19 cellular contexts compared by ENCODE assay signal in genomic region chr9:93257808-93258331, GRCh38.
DNase-seq lines count a peak whose midpoint lies in the region; ATAC-seq, FAIRE-seq and TF ChIP-seq lines count a peak whose summit lies in the region.
"Had no signal": no experiment of that assay in that cellular context is flagged by ENCODE, and none has a peak within 500 bp of the region (broad histone marks: within the 10 kb centered on the region; RNA-seq: fewer than 3 reads in every experiment).

No MANE protein-coding gene starts in this region.

- no peak overlapping the region for H3K27ac ChIP-seq in Peyer's patch
- no peak overlapping the region for H3K27ac ChIP-seq in kidney (ENCODE audit: low read depth in 2 of 2, low read length in 2 of 2)
- H3K27ac ChIP-seq: ascending aorta, coronary artery had no signal

- intact Hi-C loops in kidney (cut with DNase I), result no loop called here
- intact Hi-C loops in activated CD8-positive, alpha-beta T cell treated with anti-CD3 and anti-CD28 coated beads for 36 hours (cut with micrococcal nuclease), result no loop called here

- POLR2A ChIA-PET in activated CD8-positive, alpha-beta T cell treated with anti-CD3 and anti-CD28 coated beads for 36 hours (lab: Charles Lee), result no interaction called here

- no peaks in the 10 kb centered on the region for H3K9me3 ChIP-seq in Peyer's patch
- H3K9me3 ChIP-seq in kidney (ENCODE audit: control insufficient read depth in 1 of 2, low read length in 2 of 2), result no peaks in the 10 kb centered on the region
- H3K9me3 ChIP-seq: ascending aorta had no signal

- H3K4me3 ChIP-seq in Peyer's patch, result no peak overlapping the region
- no peak overlapping the region for H3K4me3 ChIP-seq in kidney (ENCODE audit: low read length in 2 of 2)
- H3K4me3 ChIP-seq: ascending aorta, coronary artery, GM23338, lung had no signal

- ATAC-seq in activated CD8-positive, alpha-beta T cell treated with anti-CD3 and anti-CD28 coated beads for 36 hours, result no peak
- ATAC-seq: activated T-helper 17 cell treated with anti-CD3 and anti-CD28 coated beads, Interleukin-2, amount 50 U/mL, for 72 hours; GM23338; naive thymus-derived CD8-positive, alpha-beta T cell had no signal

- TF ChIP-seq CTCF in Peyer's patch (IDR thresholded peaks at IDR 0.05) (no peak), kidney (IDR thresholded peaks at IDR 0.05; ENCODE audit: borderline replicate concordance, extremely low read depth, insufficient read depth) (no peak)
- TF ChIP-seq CTCF in activated CD8-positive, alpha-beta T cell treated with anti-CD3 and anti-CD28 coated beads for 36 hours (IDR thresholded peaks at IDR 0.05), result no peak

- peak; percentile 10 to 13 for DNase-seq in activated T-cell treated with anti-CD3 and anti-CD28 coated beads, Interleukin-2, amount 50 U/mL, for 48 hours
- no peak for DNase-seq in activated T-cell treated with anti-CD3 and anti-CD28 coated beads for 4 hours
- peak in 2 of 3 donors; percentile 12 to 32 for DNase-seq in Peyer's patch
- DNase-seq in kidney, result peak; percentile 47
- peak; percentile 14 for DNase-seq in stimulated activated CD8-positive, alpha-beta memory T cell treated with anti-CD3 and anti-CD28 coated beads, Interleukin-4, amount 100 ng/mL, for 48 hours
- DNase-seq in activated CD8-positive, alpha-beta T cell treated with anti-CD3 and anti-CD28 coated beads for 36 hours, result no peak
- no peak for DNase-seq in stimulated activated naive CD4-positive, alpha-beta T cell treated with Interleukin-2 at 50 U/mL for 16 hours (lab: John Stamatoyannopoulos, UW)
- DNase-seq in stimulated activated CD4-positive, alpha-beta T cell treated with anti-CD3 and anti-CD28 coated beads, Interleukin-4, amount 100 ng/mL, for 4 hours, result no peak
- DNase-seq: activated CD4-positive, alpha-beta T cell treated with anti-CD3 and anti-CD28 coated beads, Interleukin-2, amount 10 ng/mL, durations not matched to agents 24 days and 14 days; GDM1; NCI-H2227 treated with DMSO at 0.1 percent for 48 hours had no signal

- no peaks in the 10 kb centered on the region for H3K4me1 Mint-ChIP-seq in activated CD8-positive, alpha-beta T cell treated with anti-CD3 and anti-CD28 coated beads for 36 hours (ENCODE audit: low read depth)
- H3K4me1 Mint-ChIP-seq: activated CD4-positive, alpha-beta T cell treated with anti-CD3 and anti-CD28 coated beads, Interleukin-2, amount 10 ng/mL, durations not matched to agents 24 days and 14 days; activated T-helper 17 cell treated with anti-CD3 and anti-CD28 coated beads, Interleukin-2, amount 50 U/mL, for 72 hours; naive thymus-derived CD8-positive, alpha-beta T cell had no signal

- H3K27me3 ChIP-seq in Peyer's patch, result no peaks in the 10 kb centered on the region
- H3K27me3 ChIP-seq: ascending aorta had no signal

- H3K27ac Mint-ChIP-seq in activated CD8-positive, alpha-beta T cell treated with anti-CD3 and anti-CD28 coated beads for 36 hours, result no peak overlapping the region
- H3K27ac Mint-ChIP-seq: activated CD4-positive, alpha-beta T cell treated with anti-CD3 and anti-CD28 coated beads, Interleukin-2, amount 10 ng/mL, durations not matched to agents 24 days and 14 days; activated T-helper 17 cell treated with anti-CD3 and anti-CD28 coated beads, Interleukin-2, amount 50 U/mL, for 72 hours; GM23338; T-helper 2 cell treated with Interferon-gamma antibody and Interleukin-4, amounts not matched to agents 5 μg/mL and 100 μg/mL, for 36 hours had no signal

- CTCF ChIA-PET in activated CD8-positive, alpha-beta T cell treated with anti-CD3 and anti-CD28 coated beads for 36 hours (lab: Charles Lee), result no interaction called here

- no peaks in the 10 kb centered on the region for H3K9me3 Mint-ChIP-seq in activated CD8-positive, alpha-beta T cell treated with anti-CD3 and anti-CD28 coated beads for 36 hours
- H3K9me3 Mint-ChIP-seq: activated CD4-positive, alpha-beta T cell treated with anti-CD3 and anti-CD28 coated beads, Interleukin-2, amount 10 ng/mL, durations not matched to agents 24 days and 14 days; activated T-helper 17 cell treated with anti-CD3 and anti-CD28 coated beads, Interleukin-2, amount 50 U/mL, for 72 hours; GM23338; naive thymus-derived CD8-positive, alpha-beta T cell; T-helper 2 cell treated with Interferon-gamma antibody and Interleukin-4, amounts not matched to agents 5 μg/mL and 100 μg/mL, for 36 hours had no signal

- H3K4me1 ChIP-seq in Peyer's patch, result no peaks in the 10 kb centered on the region
- no peaks in the 10 kb centered on the region for H3K4me1 ChIP-seq in kidney (ENCODE audit: control insufficient read depth in 1 of 2, insufficient read depth in 1 of 2, low read depth in 1 of 2, low read length in 2 of 2)
- H3K4me1 ChIP-seq: ascending aorta had no signal

- no peaks in the 10 kb centered on the region for H3K27me3 Mint-ChIP-seq in activated CD8-positive, alpha-beta T cell treated with anti-CD3 and anti-CD28 coated beads for 36 hours
- H3K27me3 Mint-ChIP-seq: activated CD4-positive, alpha-beta T cell treated with anti-CD3 and anti-CD28 coated beads, Interleukin-2, amount 10 ng/mL, durations not matched to agents 24 days and 14 days; activated T-helper 17 cell treated with anti-CD3 and anti-CD28 coated beads, Interleukin-2, amount 50 U/mL, for 72 hours; naive thymus-derived CD8-positive, alpha-beta T cell had no signal

- no peak overlapping the region for H3K9ac ChIP-seq in kidney (ENCODE audit: low read length in 2 of 2)

- H3K36me3 Mint-ChIP-seq in activated CD8-positive, alpha-beta T cell treated with anti-CD3 and anti-CD28 coated beads for 36 hours (ENCODE audit: low read depth), result no peaks in the 10 kb centered on the region
- H3K36me3 Mint-ChIP-seq: naive thymus-derived CD8-positive, alpha-beta T cell had no signal

- TF ChIP-seq POLR2A in Peyer's patch (IDR thresholded peaks at IDR 0.05), result no peak

- no peak for FAIRE-seq in kidney (lab: Jason Lieb, UNC)
- FAIRE-seq: GM12892 had no signal

- no peak overlapping the region for H3K4me3 Mint-ChIP-seq in activated CD8-positive, alpha-beta T cell treated with anti-CD3 and anti-CD28 coated beads for 36 hours
- H3K4me3 Mint-ChIP-seq: activated CD4-positive, alpha-beta T cell treated with anti-CD3 and anti-CD28 coated beads, Interleukin-2, amount 10 ng/mL, durations not matched to agents 24 days and 14 days; activated T-helper 17 cell treated with anti-CD3 and anti-CD28 coated beads, Interleukin-2, amount 50 U/mL, for 72 hours; GM23338; naive thymus-derived CD8-positive, alpha-beta T cell; T-helper 2 cell treated with Interferon-gamma antibody and Interleukin-4, amounts not matched to agents 5 μg/mL and 100 μg/mL, for 36 hours had no signal

- peaks cover 0 to 44% (median 0%) of the 10 kb centered on the region in 3 donors for H3K36me3 ChIP-seq in Peyer's patch
- H3K36me3 ChIP-seq in kidney (ENCODE audit: control insufficient read depth in 1 of 2, insufficient read depth in 2 of 2, low read length in 2 of 2), result no peaks in the 10 kb centered on the region
- H3K36me3 ChIP-seq: ascending aorta had no signal

Comparison
In these comparisons a context has a peak if more than half of its experiments do, and no peak if none do; other contexts are left out.
1. DNase-seq: peak in activated T-cell treated with anti-CD3 and anti-CD28 coated beads, Interleukin-2, amount 50 U/mL, for 48 hours (2 of 2), Peyer's patch (2 of 3), kidney (single experiment) and stimulated activated CD8-positive, alpha-beta memory T cell treated with anti-CD3 and anti-CD28 coated beads, Interleukin-4, amount 100 ng/mL, for 48 hours (single experiment); none in activated T-cell treated with anti-CD3 and anti-CD28 coated beads for 4 hours (single experiment), activated CD8-positive, alpha-beta T cell treated with anti-CD3 and anti-CD28 coated beads for 36 hours (single experiment), stimulated activated naive CD4-positive, alpha-beta T cell treated with Interleukin-2 at 50 U/mL for 16 hours (single experiment) and stimulated activated CD4-positive, alpha-beta T cell treated with anti-CD3 and anti-CD28 coated beads, Interleukin-4, amount 100 ng/mL, for 4 hours (0 of 2).